ENCODE assay signal across 23 cellular contexts in the genomic region with DNA sequence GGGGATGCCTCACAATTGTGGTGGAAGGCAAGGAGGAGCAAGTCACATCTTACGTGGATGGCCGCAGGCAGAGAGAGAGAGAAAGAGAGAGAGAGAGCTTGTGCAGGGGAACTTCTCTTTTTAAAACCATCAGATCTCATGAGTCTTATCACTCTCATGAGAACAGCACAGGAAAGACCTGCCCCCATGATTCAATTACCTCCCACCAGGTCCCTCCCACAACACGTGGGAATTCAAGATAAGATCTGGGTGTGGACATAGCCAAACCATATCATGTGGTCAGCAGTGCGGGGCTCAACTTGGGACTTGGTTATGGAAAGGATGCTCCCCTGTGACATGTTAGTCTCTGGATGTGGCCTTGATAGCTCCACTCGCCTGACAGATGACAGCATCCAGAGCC.
"Had no signal": no experiment of that assay in that cellular context is flagged by ENCODE, and none has a peak within 500 bp of the region (broad histone marks: within the 10 kb centered on the region; RNA-seq: fewer than 3 reads in every experiment).

No MANE protein-coding gene starts in this region.

- FAIRE-seq: islet of Langerhans had no signal

- DNase-seq: activated CD4-positive, alpha-beta T cell treated with anti-CD3 and anti-CD28 coated beads, Interleukin-2, amount 50 U/mL, for 1 hour; activated CD4-positive, CD25-positive, alpha-beta regulatory T cell treated with anti-CD3 and anti-CD28 coated beads, Interleukin-2, amount 50 U/mL, for 72 hours; activated CD8-positive, alpha-beta memory T cell treated with anti-CD3 and anti-CD28 coated beads, Interleukin-2, amount 50 U/mL, for 4 hours; activated effector memory CD4-positive, alpha-beta T cell treated with Interleukin-2 at 50 U/mL for 16 hours; activated naive CD4-positive, alpha-beta T cell treated with anti-CD3 and anti-CD28 coated beads, Interleukin-2, amount 10 ng/mL, durations not matched to agents 7 days and 5 days; activated naive CD8-positive, alpha-beta T cell treated with anti-CD3 and anti-CD28 coated beads, Interleukin-2, amount 50 U/mL, for 24 hours; activated T-cell treated with anti-CD3 and anti-CD28 coated beads, Interleukin-2, amount 50 U/mL, for 4 hours; effector CD8-positive, alpha-beta T cell; esophagus squamous epithelium; hippocampal formation; left colon; lower lobe of right lung; occipital lobe; stimulated activated CD4-positive, alpha-beta T cell treated with anti-CD3 and anti-CD28 coated beads, Interleukin-12 subunit alpha, Interleukin-12 subunit beta, amount 100 ng/mL, for 4 hours; stimulated activated CD4-positive, alpha-beta T cell treated with anti-CD3 and anti-CD28 coated beads, Interleukin-1b, Interleukin-23, amount 100 ng/mL, for 48 hours; stimulated activated CD8-positive, alpha-beta memory T cell treated with anti-CD3 and anti-CD28 coated beads, Interleukin-4, amount 100 ng/mL, for 48 hours; stimulated activated naive CD4-positive, alpha-beta T cell; T1000; tibial artery had no signal

- H3K27ac ChIP-seq: esophagus squamous epithelium, lower lobe of right lung, tibial artery had no signal

- H3K4me3 Mint-ChIP-seq: activated naive CD4-positive, alpha-beta T cell treated with anti-CD3 and anti-CD28 coated beads, Interleukin-2, amount 10 ng/mL, durations not matched to agents 7 days and 5 days; activated naive CD8-positive, alpha-beta T cell treated with anti-CD3 and anti-CD28 coated beads, Interleukin-2, amount 50 U/mL, for 24 hours; activated T-cell treated with anti-CD3 and anti-CD28 coated beads, Interleukin-2, amount 50 U/mL, for 4 hours; dendritic cell treated with granulocyte-macrophage colony-stimulating factor and Interleukin-4, amounts not matched to agents 40 ng/mL and 50 ng/mL, for 4 days; mesothelial cell of epicardium; natural killer cell treated with Interleukin-12 subunit alpha and Interleukin-12 subunit beta and Interleukin-15 and Interleukin-18, amount 100 ng/mL, for 72 hours had no signal

- H3K27me3 ChIP-seq: esophagus squamous epithelium, tibial artery had no signal

- H3K4me1 ChIP-seq: lower lobe of right lung, tibial artery had no signal

- ATAC-seq: activated naive CD8-positive, alpha-beta T cell treated with anti-CD3 and anti-CD28 coated beads, Interleukin-2, amount 50 U/mL, for 24 hours; activated T-cell treated with anti-CD3 and anti-CD28 coated beads, Interleukin-2, amount 50 U/mL, for 4 hours; left colon; lower lobe of right lung; natural killer cell treated with Interleukin-12 subunit alpha and Interleukin-12 subunit beta and Interleukin-15 and Interleukin-18, amount 100 ng/mL, for 72 hours had no signal

- H3K9me3 ChIP-seq: esophagus squamous epithelium, lower lobe of right lung, tibial artery had no signal

- H3K36me3 Mint-ChIP-seq: activated naive CD4-positive, alpha-beta T cell treated with anti-CD3 and anti-CD28 coated beads, Interleukin-2, amount 10 ng/mL, durations not matched to agents 7 days and 5 days; natural killer cell treated with Interleukin-12 subunit alpha and Interleukin-12 subunit beta and Interleukin-15 and Interleukin-18, amount 100 ng/mL, for 72 hours had no signal

- H3K4me1 Mint-ChIP-seq: activated naive CD4-positive, alpha-beta T cell treated with anti-CD3 and anti-CD28 coated beads, Interleukin-2, amount 10 ng/mL, durations not matched to agents 7 days and 5 days; activated naive CD8-positive, alpha-beta T cell treated with anti-CD3 and anti-CD28 coated beads, Interleukin-2, amount 50 U/mL, for 24 hours had no signal

- H3K4me3 ChIP-seq: esophagus squamous epithelium, lower lobe of right lung, tibial artery had no signal

- H3K9me3 Mint-ChIP-seq: activated naive CD4-positive, alpha-beta T cell treated with anti-CD3 and anti-CD28 coated beads, Interleukin-2, amount 10 ng/mL, durations not matched to agents 7 days and 5 days; activated naive CD8-positive, alpha-beta T cell treated with anti-CD3 and anti-CD28 coated beads, Interleukin-2, amount 50 U/mL, for 24 hours; activated T-cell treated with anti-CD3 and anti-CD28 coated beads, Interleukin-2, amount 50 U/mL, for 4 hours; dendritic cell treated with granulocyte-macrophage colony-stimulating factor and Interleukin-4, amounts not matched to agents 40 ng/mL and 50 ng/mL, for 4 days; mesothelial cell of epicardium; natural killer cell treated with Interleukin-12 subunit alpha and Interleukin-12 subunit beta and Interleukin-15 and Interleukin-18, amount 100 ng/mL, for 72 hours had no signal

- H3K27me3 Mint-ChIP-seq: activated naive CD4-positive, alpha-beta T cell treated with anti-CD3 and anti-CD28 coated beads, Interleukin-2, amount 10 ng/mL, durations not matched to agents 7 days and 5 days; activated naive CD8-positive, alpha-beta T cell treated with anti-CD3 and anti-CD28 coated beads, Interleukin-2, amount 50 U/mL, for 24 hours; dendritic cell treated with granulocyte-macrophage colony-stimulating factor and Interleukin-4, amounts not matched to agents 40 ng/mL and 50 ng/mL, for 4 days had no signal

- H3K27ac Mint-ChIP-seq: activated naive CD4-positive, alpha-beta T cell treated with anti-CD3 and anti-CD28 coated beads, Interleukin-2, amount 10 ng/mL, durations not matched to agents 7 days and 5 days; activated naive CD8-positive, alpha-beta T cell treated with anti-CD3 and anti-CD28 coated beads, Interleukin-2, amount 50 U/mL, for 24 hours; dendritic cell treated with granulocyte-macrophage colony-stimulating factor and Interleukin-4, amounts not matched to agents 40 ng/mL and 50 ng/mL, for 4 days; mesothelial cell of epicardium; natural killer cell treated with Interleukin-12 subunit alpha and Interleukin-12 subunit beta and Interleukin-15 and Interleukin-18, amount 100 ng/mL, for 72 hours had no signal
